In the genomic region with DNA sequence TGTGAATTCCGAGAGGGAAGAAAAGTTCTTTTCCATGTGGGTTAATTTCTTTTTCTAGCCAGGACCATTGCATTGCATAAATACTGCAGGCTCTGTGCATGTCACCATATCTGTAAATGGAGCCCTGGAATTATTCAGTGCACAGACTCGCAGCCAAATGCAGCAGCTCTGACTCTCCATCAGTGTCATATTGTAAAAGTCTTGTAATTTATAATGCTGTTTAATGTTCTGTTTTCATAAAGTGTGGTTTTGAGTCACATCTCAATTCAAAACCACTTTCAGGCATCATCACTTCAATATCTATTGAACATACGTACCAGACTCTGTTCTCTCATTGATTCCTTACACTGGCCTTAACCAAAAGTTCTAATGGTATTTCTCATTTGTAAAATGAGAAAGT, we compare ENCODE assay signal across 19 cellular contexts.
DNase-seq lines count a peak whose midpoint lies in the region; ATAC-seq and TF ChIP-seq lines count a peak whose summit lies in the region.
"Had no signal": no experiment of that assay in that cellular context is flagged by ENCODE, and none has a peak within 500 bp of the region (broad histone marks: within the 10 kb centered on the region; RNA-seq: fewer than 3 reads in every experiment).

No MANE protein-coding gene starts in this region.

- H3K79me2 ChIP-seq in fibroblast of lung (ENCODE audit: control insufficient read depth, insufficient read depth, low read length), result no peaks in the 10 kb centered on the region
- no peaks in the 10 kb centered on the region for H3K79me2 ChIP-seq in PC-9 (ENCODE audit: low read depth)

- TF ChIP-seq CTCF in fibroblast of lung (conservative IDR thresholded peaks at IDR 0.05 in 1 of 2, IDR thresholded peaks at IDR 0.05 in 1 of 2; ENCODE audit: low read depth in 1 of 2, low read length in 2 of 2) (no peak), type B pancreatic cell (conservative IDR thresholded peaks at IDR 0.05) (no peak), PC-9 (conservative IDR thresholded peaks at IDR 0.05) (no peak)

- CTCF ChIA-PET in PC-9 (lab: Charles Lee), result no interaction called here

- H3K27me3 ChIP-seq in SJSA1 (replicated peaks) (no peaks in the 10 kb centered on the region), fibroblast of lung (ENCODE audit: control insufficient read depth, insufficient read depth, low read length) (no peaks in the 10 kb centered on the region), PC-9 (ENCODE audit: insufficient read depth, low read depth) (no peaks in the 10 kb centered on the region)
- H3K27me3 ChIP-seq: pancreas, SJCRH30, uterus had no signal

- no TSS peak for BruUV-seq in PC-9 (replicated peaks; lab: Mats Ljungman, UMichigan)

- H2AFZ ChIP-seq in fibroblast of lung (ENCODE audit: low read length) (no peak overlapping the region), PC-9 (no peak overlapping the region)

- intact Hi-C loops in PC-9 (cut with micrococcal nuclease; ENCODE audit: unreplicated experiment), result no loop called here

- H3K36me3 ChIP-seq in SJSA1, result no peaks in the 10 kb centered on the region
- H3K36me3 ChIP-seq in fibroblast of lung (ENCODE audit: control insufficient read depth, insufficient read depth, low read length), result no peaks in the 10 kb centered on the region
- H3K36me3 ChIP-seq in PC-9 (ENCODE audit: low read depth), result no peaks in the 10 kb centered on the region
- H3K36me3 ChIP-seq: pancreas, SJCRH30, uterus had no signal

- peak; percentile 67 to 82 for ATAC-seq in activated naive CD4-positive, alpha-beta T cell treated with anti-CD3 and anti-CD28 coated beads, Interleukin-2, amount 50 U/mL, for 72 hours
- ATAC-seq: left lobe of liver, pancreas had no signal

- H3K27me3 Mint-ChIP-seq in type B pancreatic cell, result no peaks in the 10 kb centered on the region

- peaks cover 16% of the 10 kb centered on the region for H3K4me1 ChIP-seq in SJSA1 (replicated peaks)
- H3K4me1 ChIP-seq in fibroblast of lung (ENCODE audit: control insufficient read depth, extremely low read depth, insufficient read depth, low read length), result peaks cover 3% of the 10 kb centered on the region
- no peaks in the 10 kb centered on the region for H3K4me1 ChIP-seq in PC-9 (replicated peaks; ENCODE audit: insufficient read depth)
- H3K4me1 ChIP-seq: pancreas, SJCRH30, uterus had no signal

- peaks cover 10 to 17% of the 10 kb centered on the region in 2 donors for H3K9me3 Mint-ChIP-seq in activated naive CD4-positive, alpha-beta T cell treated with anti-CD3 and anti-CD28 coated beads, Interleukin-2, amount 50 U/mL, for 72 hours
- H3K9me3 Mint-ChIP-seq in type B pancreatic cell, result peaks cover 15% of the 10 kb centered on the region

- H3K9ac ChIP-seq in fibroblast of lung (ENCODE audit: insufficient read depth, low read length), result no peak overlapping the region

- H3K27ac ChIP-seq in SJSA1, result peak overlapping the region; percentile 67
- H3K27ac ChIP-seq in fibroblast of lung (ENCODE audit: insufficient read depth, low read length), result no peak overlapping the region
- no peak overlapping the region for H3K27ac ChIP-seq in PC-9
- H3K27ac ChIP-seq: HL-60, pancreas, SJCRH30, uterus had no signal

- no peaks in the 10 kb centered on the region for H3K4me1 Mint-ChIP-seq in type B pancreatic cell (ENCODE audit: unreplicated experiment)

- H3K4me3 Mint-ChIP-seq in type B pancreatic cell, result no peak overlapping the region

- POLR2A ChIA-PET in PC-9 (lab: Charles Lee; ENCODE audit: unreplicated experiment), result no interaction called here

- H3K9me3 ChIP-seq in SJSA1 (replicated peaks) (no peaks in the 10 kb centered on the region), fibroblast of lung (ENCODE audit: control insufficient read depth, insufficient read depth, low read depth, low read length) (no peaks in the 10 kb centered on the region), PC-9 (ENCODE audit: insufficient read depth, low read depth) (no peaks in the 10 kb centered on the region)
- H3K9me3 ChIP-seq: pancreas, SJCRH30, uterus had no signal

- H3K9me2 ChIP-seq in PC-9 (ENCODE audit: insufficient read depth), result no peaks in the 10 kb centered on the region

- H3F3A ChIP-seq in PC-9 (ENCODE audit: insufficient read depth, low read depth), result no peaks in the 10 kb centered on the region

- H3K4me3 ChIP-seq in SJSA1, result no peak overlapping the region
- H3K4me3 ChIP-seq in fibroblast of lung (replicated peaks in 1 of 4; ENCODE audit: control extremely low read depth in 1 of 4, insufficient read depth in 1 of 4, low read depth in 3 of 4, low read length in 4 of 4), result no peak overlapping the region
- H3K4me3 ChIP-seq in PC-9, result no peak overlapping the region
- H3K4me3 ChIP-seq: pancreas, SJCRH30, uterus had no signal

- peaks cover 9 to 15% of the 10 kb centered on the region in 2 donors for H3K36me3 Mint-ChIP-seq in activated naive CD4-positive, alpha-beta T cell treated with anti-CD3 and anti-CD28 coated beads, Interleukin-2, amount 50 U/mL, for 72 hours
- peaks cover 4% of the 10 kb centered on the region for H3K36me3 Mint-ChIP-seq in type B pancreatic cell

- H3K4me2 ChIP-seq in fibroblast of lung (ENCODE audit: extremely low read depth, insufficient read depth, low read length), result peak overlapping the region; percentile 7
- H3K4me2 ChIP-seq in PC-9, result no peak overlapping the region

- H3K27ac Mint-ChIP-seq in activated naive CD4-positive, alpha-beta T cell treated with anti-CD3 and anti-CD28 coated beads, Interleukin-2, amount 50 U/mL, for 72 hours, result peak overlapping the region in 1 of 2 donors; percentile 76
- no peak overlapping the region for H3K27ac Mint-ChIP-seq in type B pancreatic cell

- DNase-seq in activated naive CD4-positive, alpha-beta T cell treated with anti-CD3 and anti-CD28 coated beads, Interleukin-2, amount 50 U/mL, for 72 hours (ENCODE audit: low spot score in 2 of 2), result no peak
- DNase-seq in activated naive CD4-positive, alpha-beta T cell (lab: John Stamatoyannopoulos, UW), result no peak
- DNase-seq in SJSA1 (ENCODE audit: low read depth in 1 of 2, low spot score in 2 of 2) (no peak), fibroblast of lung (ENCODE audit: low read depth in 2 of 2) (peak; percentile 36 to 84), stromal cell of bone marrow (ENCODE audit: low read depth) (peak; percentile 34), type B pancreatic cell (ENCODE audit: extremely low spot score, unreplicated experiment) (no peak), NCI-H1436 (lab: John Stamatoyannopoulos, UW) (no peak), PC-9 (no peak)
- DNase-seq: activated CD4-positive, alpha-beta T cell treated with anti-CD3 and anti-CD28 coated beads, Interleukin-2, amount 50 U/mL, for 48 hours; activated effector memory CD4-positive, alpha-beta T cell treated with Interleukin-2 at 50 U/mL for 16 hours; Calu3; NCI-H187; pancreas; SJCRH30; small intestine; stimulated activated naive CD4-positive, alpha-beta T cell; uterus had no signal

- H4K20me1 ChIP-seq in fibroblast of lung (ENCODE audit: control insufficient read depth, extremely low read depth, insufficient read depth, low read length), result no peaks in the 10 kb centered on the region
- H4K20me1 ChIP-seq in PC-9 (ENCODE audit: insufficient read depth), result no peaks in the 10 kb centered on the region

Comparison
In these comparisons a context has a peak if more than half of its experiments do, and no peak if none do; other contexts are left out.
1. DNase-seq: peak in fibroblast of lung (2 of 2) and stromal cell of bone marrow (single experiment); none in activated naive CD4-positive, alpha-beta T cell treated with anti-CD3 and anti-CD28 coated beads, Interleukin-2, amount 50 U/mL, for 72 hours (0 of 2), activated naive CD4-positive, alpha-beta T cell (0 of 4), SJSA1 (0 of 2), type B pancreatic cell (single experiment), NCI-H1436 (single experiment) and PC-9 (0 of 2).